In genomic region chr5:133983674-133984073, GRCh38 we compare ENCODE assay signal across 19 cellular contexts. TPM values are rescaled to one million over a fixed set of nuclear protein-coding genes. Genes with fewer than 3 reads are reported as not detected.
DNase-seq lines count a peak whose midpoint lies in the region; ATAC-seq, FAIRE-seq and TF ChIP-seq lines count a peak whose summit lies in the region.
"Had no signal": no experiment of that assay in that cellular context is flagged by ENCODE, and none has a peak within 500 bp of the region (broad histone marks: within the 10 kb centered on the region; RNA-seq: fewer than 3 reads in every experiment).

No MANE protein-coding gene starts in this region.

- H3K79me1 ChIP-seq in H9 (ENCODE audit: insufficient read depth, low read depth, low read length, poor library complexity, severe bottlenecking), result no peaks in the 10 kb centered on the region

- H3K36me3 ChIP-seq in BLaER1 (peaks cover 89% of the 10 kb centered on the region), astrocyte (ENCODE audit: insufficient read depth, low read length) (peaks cover 44% of the 10 kb centered on the region)

- H3K9me3 ChIP-seq in BLaER1 (no peaks in the 10 kb centered on the region), H9 (ENCODE audit: control insufficient read depth, low read depth, low read length) (no peaks in the 10 kb centered on the region), astrocyte (ENCODE audit: insufficient read depth, low read depth, low read length) (no peaks in the 10 kb centered on the region)

- DNase-seq in activated CD8-positive, alpha-beta memory T cell treated with anti-CD3 and anti-CD28 coated beads, Interleukin-2, amount 50 U/mL, for 48 hours, result peak; percentile 40
- no peak for DNase-seq in activated CD8-positive, alpha-beta memory T cell treated with anti-CD3 and anti-CD28 coated beads, Interleukin-2, amount 10 ng/mL, durations not matched to agents 7 days and 5 days
- DNase-seq in H9 (no peak), astrocyte (ENCODE audit: low read depth) (peak; percentile 25), hepatic stellate cell (ENCODE audit: low spot score) (no peak), NCI-H2081 (lab: John Stamatoyannopoulos, UW) (no peak)
- DNase-seq: CD4-positive, alpha-beta T cell; DMS53; NCI-H1417 treated with DMSO at 0.1 percent for 48 hours; NCI-H187 treated with DMSO at 0.1 percent for 48 hours; NCI-H226; NCI-H524 treated with DMSO at 0.1 percent for 48 hours; PC-9 had no signal

- WGBS in H9 (ENCODE audit: extremely low coverage, insufficient read length, low lambda C conversion rate), result no CpG with 5 or more reads among the region's 5 CpGs

- no peak overlapping the region for H2AFZ ChIP-seq in H9 (ENCODE audit: low read length)
- no peak overlapping the region for H2AFZ ChIP-seq in astrocyte (ENCODE audit: low read depth, low read length)
- H2AFZ ChIP-seq: PC-9 had no signal

- H3K27me3 ChIP-seq in BLaER1, result no peaks in the 10 kb centered on the region
- no peaks in the 10 kb centered on the region for H3K27me3 ChIP-seq in H9 (ENCODE audit: insufficient read depth, low read length)
- no peaks in the 10 kb centered on the region for H3K27me3 ChIP-seq in astrocyte (ENCODE audit: insufficient read depth, low read length)

- H4K91ac ChIP-seq in H9 (ENCODE audit: insufficient read length, low read depth, low read length), result no peak overlapping the region

- no peaks in the 10 kb centered on the region for H3K23me2 ChIP-seq in H9 (ENCODE audit: insufficient read length, low read depth, low read length, poor library complexity, severe bottlenecking)

- H4K20me1 ChIP-seq in BLaER1 (peaks cover 62% of the 10 kb centered on the region), H9 (ENCODE audit: control insufficient read depth, insufficient read depth, insufficient read length) (no peaks in the 10 kb centered on the region), astrocyte (ENCODE audit: insufficient read depth, low read length) (peaks cover 64% of the 10 kb centered on the region)

- H3K56ac ChIP-seq in H9 (ENCODE audit: insufficient read length, low read depth, low read length), result no peak overlapping the region

- peaks cover 97% of the 10 kb centered on the region for H3K4me1 ChIP-seq in BLaER1
- H3K4me1 ChIP-seq in H9 (ENCODE audit: insufficient read depth, low read length), result no peaks in the 10 kb centered on the region
- no peaks in the 10 kb centered on the region for H3K4me1 ChIP-seq in astrocyte (ENCODE audit: insufficient read depth, low read length)

- ATAC-seq in activated CD8-positive, alpha-beta memory T cell treated with anti-CD3 and anti-CD28 coated beads, Interleukin-2, amount 10 ng/mL, durations not matched to agents 7 days and 5 days, result no peak
- no peak for ATAC-seq in GM21737 (IDR thresholded peaks at IDR 0.05; ENCODE audit: unreplicated experiment)

- CTCF ChIA-PET in activated CD8-positive, alpha-beta memory T cell treated with anti-CD3 and anti-CD28 coated beads, Interleukin-2, amount 10 ng/mL, durations not matched to agents 7 days and 5 days (lab: Charles Lee), result interaction anchor here (1.8 kb wide), 1 partner anchor 12 kb away, joined by 3 read pairs; no protein-coding TSS in a partner anchor

- H3K18ac ChIP-seq in H9 (ENCODE audit: insufficient read length, low read depth, low read length), result no peak overlapping the region

- no peaks in the 10 kb centered on the region for H3K9me3 Mint-ChIP-seq in activated CD8-positive, alpha-beta memory T cell treated with anti-CD3 and anti-CD28 coated beads, Interleukin-2, amount 10 ng/mL, durations not matched to agents 7 days and 5 days (ENCODE audit: low read depth)
- H3K9me3 Mint-ChIP-seq in H9 (no peaks in the 10 kb centered on the region), astrocyte (ENCODE audit: unreplicated experiment) (no peaks in the 10 kb centered on the region)
- H3K9me3 Mint-ChIP-seq: CD4-positive, alpha-beta T cell had no signal

- H3K79me2 ChIP-seq in H9 (ENCODE audit: insufficient read depth, low read length), result no peaks in the 10 kb centered on the region; the same call in 1 of the 2 replicates
- H3K79me2 ChIP-seq in astrocyte (ENCODE audit: insufficient read depth, low read length), result peaks cover 81% of the 10 kb centered on the region

- H2BK5ac ChIP-seq in H9 (ENCODE audit: insufficient read length, low read length), result no peak overlapping the region

- no peak overlapping the region for H3K23ac ChIP-seq in H9 (ENCODE audit: insufficient read length, low read depth, low read length)

- H3K14ac ChIP-seq in H9 (ENCODE audit: insufficient read depth, low read length), result no peak overlapping the region

- H3K27ac ChIP-seq in BLaER1 (peak overlapping the region; percentile 61), H9 (ENCODE audit: insufficient read length, low read depth, low read length) (no peak overlapping the region), astrocyte (ENCODE audit: low read depth, low read length) (no peak overlapping the region)
- H3K27ac ChIP-seq: PC-9 had no signal

- TF ChIP-seq CTCF in H9 (conservative IDR thresholded peaks at IDR 0.05) (no peak), astrocyte (IDR thresholded peaks at IDR 0.05; ENCODE audit: insufficient read depth, low read depth, low read length) (no peak)

- no peak overlapping the region for H2AK5ac ChIP-seq in H9 (ENCODE audit: insufficient read length, low read length)

- no peak overlapping the region for H2BK20ac ChIP-seq in H9 (ENCODE audit: low read depth, low read length, poor library complexity, severe bottlenecking)

- H3K4me2 ChIP-seq in BLaER1, result peak overlapping the region; percentile 95
- no peak overlapping the region for H3K4me2 ChIP-seq in H9 (ENCODE audit: insufficient read depth, insufficient read length, low read length)
- H3K4me2 ChIP-seq in astrocyte (ENCODE audit: low read length), result no peak overlapping the region
- H3K4me2 ChIP-seq: PC-9 had no signal

- no peak overlapping the region for H4K5ac ChIP-seq in H9 (ENCODE audit: insufficient read length, low read depth, low read length)

- peaks cover 39% of the 10 kb centered on the region for H3K36me3 Mint-ChIP-seq in activated CD8-positive, alpha-beta memory T cell treated with anti-CD3 and anti-CD28 coated beads, Interleukin-2, amount 10 ng/mL, durations not matched to agents 7 days and 5 days
- H3K36me3 Mint-ChIP-seq in H9 (ENCODE audit: insufficient read depth in 1 of 3, low read depth in 3 of 3) (peaks cover 43 to 82% (median 56%) of the 10 kb centered on the region in 3 experiments; a peak in 6 of 7 replicates), astrocyte (ENCODE audit: low read depth, unreplicated experiment) (peaks cover 21% of the 10 kb centered on the region)

- H3K9ac ChIP-seq in BLaER1 (no peak overlapping the region), H9 (ENCODE audit: extremely low read depth, insufficient read length, low read length) (no peak overlapping the region), astrocyte (ENCODE audit: low read length) (no peak overlapping the region)

- no peaks in the 10 kb centered on the region for H3K27me3 Mint-ChIP-seq in activated CD8-positive, alpha-beta memory T cell treated with anti-CD3 and anti-CD28 coated beads, Interleukin-2, amount 10 ng/mL, durations not matched to agents 7 days and 5 days
- H3K27me3 Mint-ChIP-seq in H9 (ENCODE audit: low read depth), result no peaks in the 10 kb centered on the region
- no peaks in the 10 kb centered on the region for H3K27me3 Mint-ChIP-seq in astrocyte (ENCODE audit: low read depth, unreplicated experiment)
- H3K27me3 Mint-ChIP-seq: B cell; CD4-positive, alpha-beta T cell had no signal

- H3T11ph ChIP-seq in H9 (ENCODE audit: low read length), result no peak overlapping the region

- no peak overlapping the region for H3K27ac Mint-ChIP-seq in activated CD8-positive, alpha-beta memory T cell treated with anti-CD3 and anti-CD28 coated beads, Interleukin-2, amount 10 ng/mL, durations not matched to agents 7 days and 5 days
- peak overlapping the region in 2 of 3 experiments; percentile 32 to 58; a peak in 2 of 7 replicates for H3K27ac Mint-ChIP-seq in H9
- H3K27ac Mint-ChIP-seq in astrocyte (ENCODE audit: unreplicated experiment), result no peak overlapping the region
- H3K27ac Mint-ChIP-seq: B cell; CD4-positive, alpha-beta T cell had no signal

- H4K8ac ChIP-seq in H9 (replicated peaks; ENCODE audit: insufficient read length, low read depth, low read length), result no peak overlapping the region

- peaks cover 16% of the 10 kb centered on the region for H3K4me1 Mint-ChIP-seq in activated CD8-positive, alpha-beta memory T cell treated with anti-CD3 and anti-CD28 coated beads, Interleukin-2, amount 10 ng/mL, durations not matched to agents 7 days and 5 days
- H3K4me1 Mint-ChIP-seq in H9 (no peaks in the 10 kb centered on the region), astrocyte (ENCODE audit: low read depth, unreplicated experiment) (peaks cover 9% of the 10 kb centered on the region)

- no peak overlapping the region for H2BK15ac ChIP-seq in H9 (ENCODE audit: low read depth, low read length)

- no peak for FAIRE-seq in astrocyte (lab: Jason Lieb, UNC)
- FAIRE-seq: GM12892, GM18507, H54 had no signal

- no peak overlapping the region for H2BK120ac ChIP-seq in H9 (ENCODE audit: low read depth, low read length, poor library complexity, severe bottlenecking)

- no peak overlapping the region for H3K4me3 Mint-ChIP-seq in activated CD8-positive, alpha-beta memory T cell treated with anti-CD3 and anti-CD28 coated beads, Interleukin-2, amount 10 ng/mL, durations not matched to agents 7 days and 5 days
- H3K4me3 Mint-ChIP-seq in H9 (no peak overlapping the region), astrocyte (ENCODE audit: unreplicated experiment) (no peak overlapping the region)
- H3K4me3 Mint-ChIP-seq: B cell; CD4-positive, alpha-beta T cell had no signal

- H2BK12ac ChIP-seq in H9 (ENCODE audit: insufficient read length, low read depth, low read length), result no peak overlapping the region

- no peak overlapping the region for H3K4me3 ChIP-seq in BLaER1
- H3K4me3 ChIP-seq in astrocyte (ENCODE audit: insufficient read depth, low read depth, low read length), result no peak overlapping the region
- H3K4me3 ChIP-seq: PC-9 had no signal

- no peak overlapping the region for H3K4ac ChIP-seq in H9 (ENCODE audit: low read depth, low read length)

RNA-seq across cellular contexts. Expression of gene C5orf15, which starts 15.2 kb away (rescaled TPM):
- total RNA-seq in activated CD8-positive, alpha-beta memory T cell treated with anti-CD3 and anti-CD28 coated beads, Interleukin-2, amount 10 ng/mL, durations not matched to agents 7 days and 5 days, result 10 to 100 TPM; 20.9 to 25.7 TPM
- total RNA-seq in H9 (2021) (32.7 and 33.4 TPM in 2 replicates), astrocyte (88.8 and 91.1 TPM in 2 replicates)

RNA-seq across cellular contexts. Expression of gene VDAC1, which starts 21.1 kb away (rescaled TPM):
- total RNA-seq in activated CD8-positive, alpha-beta memory T cell treated with anti-CD3 and anti-CD28 coated beads, Interleukin-2, amount 10 ng/mL, durations not matched to agents 7 days and 5 days, result 100 to 1,000 TPM; 204 to 258 TPM
- total RNA-seq in H9 (2021) (206 and 208 TPM in 2 replicates), astrocyte (354 and 364 TPM in 2 replicates)

Comparison
In these comparisons a context has a peak if more than half of its experiments do, and no peak if none do; other contexts are left out.
1. DNase-seq: peak in activated CD8-positive, alpha-beta memory T cell treated with anti-CD3 and anti-CD28 coated beads, Interleukin-2, amount 50 U/mL, for 48 hours (single experiment) and astrocyte (single experiment); none in activated CD8-positive, alpha-beta memory T cell treated with anti-CD3 and anti-CD28 coated beads, Interleukin-2, amount 10 ng/mL, durations not matched to agents 7 days and 5 days (single experiment), H9 (single experiment), hepatic stellate cell (single experiment) and NCI-H2081 (0 of 2).
2. H3K27ac Mint-ChIP-seq: peak in H9 (2 of 3); none in activated CD8-positive, alpha-beta memory T cell treated with anti-CD3 and anti-CD28 coated beads, Interleukin-2, amount 10 ng/mL, durations not matched to agents 7 days and 5 days (single experiment) and astrocyte (single experiment).